Comparison of ENCODE assay signal across 15 cellular contexts in the genomic region with DNA sequence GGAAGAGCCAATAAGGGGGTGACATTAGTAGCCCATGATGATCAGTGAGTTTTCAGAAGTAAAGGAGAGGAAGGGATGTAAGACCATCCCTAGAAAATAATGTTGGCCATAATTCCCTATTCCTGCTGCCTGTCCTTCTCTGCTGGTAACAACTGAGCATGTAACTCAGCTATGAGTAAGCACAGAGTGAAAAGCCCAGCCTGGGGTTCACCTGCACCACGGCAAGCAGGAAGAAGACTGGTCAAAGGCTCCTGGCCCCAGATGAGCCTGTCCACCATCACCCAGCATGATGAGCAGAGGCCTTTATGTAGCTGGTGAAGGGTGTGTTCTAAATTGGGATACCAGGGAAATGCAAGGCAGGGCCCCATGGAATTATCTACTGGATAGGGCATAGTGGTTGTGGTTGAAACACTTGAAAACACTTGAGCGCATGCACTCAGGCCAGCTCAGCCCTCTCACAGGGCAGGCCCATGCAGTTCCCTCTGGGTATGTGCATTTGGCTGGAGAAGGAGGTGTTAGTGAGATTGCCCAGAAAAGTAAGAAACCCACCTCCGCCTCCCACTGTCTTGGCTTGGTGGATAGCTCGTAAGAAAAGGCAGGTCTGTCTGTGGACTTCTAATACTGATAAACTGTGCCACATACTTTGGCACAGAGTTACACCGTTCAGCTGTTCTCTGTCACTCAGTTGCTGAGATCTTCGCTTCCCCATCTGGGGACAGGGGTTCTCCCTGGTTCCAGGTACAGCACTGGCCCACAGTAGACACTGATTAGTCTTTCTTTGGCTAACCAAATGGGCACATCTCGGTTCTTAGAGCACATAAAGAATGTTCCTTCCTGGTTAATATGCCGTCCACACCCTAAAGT.
DNase-seq lines count a peak whose midpoint lies in the region; ATAC-seq and TF ChIP-seq lines count a peak whose summit lies in the region.
"Had no signal": no experiment of that assay in that cellular context is flagged by ENCODE, and none has a peak within 500 bp of the region (broad histone marks: within the 10 kb centered on the region; RNA-seq: fewer than 3 reads in every experiment).

No MANE protein-coding gene starts in this region.

- H3K36me3 ChIP-seq in Caco-2 (ENCODE audit: control insufficient read depth, insufficient read depth, low read length) (peaks cover 17% of the 10 kb centered on the region), gastrocnemius medialis (peaks cover 3 to 83% of the 10 kb centered on the region in 2 donors)

- H3K36me3 Mint-ChIP-seq in Caco-2 (ENCODE audit: insufficient read depth, unreplicated experiment) (peaks cover 68% of the 10 kb centered on the region), chondrocyte (ENCODE audit: low read depth) (peaks cover 45% of the 10 kb centered on the region), glutamatergic neuron (ENCODE audit: unreplicated experiment) (peaks cover 17% of the 10 kb centered on the region)
- H3K36me3 Mint-ChIP-seq in activated naive CD8-positive, alpha-beta T cell treated with anti-CD3 and anti-CD28 coated beads, Interleukin-2, amount 50 U/mL, for 24 hours (ENCODE audit: low read depth): peaks cover under 1% of the 10 kb centered on the region

- intact Hi-C loops in Caco-2 (cut with micrococcal nuclease; ENCODE audit: unreplicated experiment) (no loop called here), right cardiac atrium (cut with DNase I) (loop anchor here in 1 of 4 donors (10.0 kb wide), 1 partner anchor 60 kb away; no protein-coding TSS in a partner anchor), gastrocnemius medialis (cut with DNase I; ENCODE audit: low total_unique reads) (no loop called here)

- no peak for TF ChIP-seq POLR2A in gastrocnemius medialis (IDR thresholded peaks at IDR 0.05)

- H3K4me3 ChIP-seq in Caco-2 (ENCODE audit: low read depth, low read length) (no peak overlapping the region), right cardiac atrium (ENCODE audit: low read length) (no peak overlapping the region), gastrocnemius medialis (no peak overlapping the region)

- 60% methylated on average over 8 of the region's 8 CpGs for WGBS in right cardiac atrium

- H3K4me1 ChIP-seq in Caco-2: peaks cover 9% of the 10 kb centered on the region; the same call in 1 of the 2 replicates
- peaks cover 9% of the 10 kb centered on the region for H3K4me1 ChIP-seq in right cardiac atrium (ENCODE audit: control insufficient read depth, insufficient read depth, low read length)
- peaks cover 58 to 63% of the 10 kb centered on the region in 2 donors for H3K4me1 ChIP-seq in gastrocnemius medialis

- H3K27ac Mint-ChIP-seq in Caco-2 (ENCODE audit: unreplicated experiment) (peak overlapping the region; percentile 15), chondrocyte (ENCODE audit: unreplicated experiment) (peak overlapping the region; percentile 75), glutamatergic neuron (ENCODE audit: unreplicated experiment) (no peak overlapping the region)
- no peak overlapping the region for H3K27ac Mint-ChIP-seq in activated naive CD8-positive, alpha-beta T cell treated with anti-CD3 and anti-CD28 coated beads, Interleukin-2, amount 50 U/mL, for 24 hours

- no peaks in the 10 kb centered on the region for H3K27me3 ChIP-seq in Caco-2 (replicated peaks; ENCODE audit: control insufficient read depth, insufficient read depth, low read length)
- H3K27me3 ChIP-seq in right cardiac atrium (ENCODE audit: control insufficient read depth, insufficient read depth): no peaks in the 10 kb centered on the region
- H3K27me3 ChIP-seq in gastrocnemius medialis: no peaks in the 10 kb centered on the region

- POLR2A ChIA-PET in Caco-2 (lab: Charles Lee): no interaction called here

- H3K9me3 Mint-ChIP-seq in Caco-2 (ENCODE audit: unreplicated experiment) (no peaks in the 10 kb centered on the region), chondrocyte (ENCODE audit: low read depth) (no peaks in the 10 kb centered on the region), glutamatergic neuron (ENCODE audit: unreplicated experiment) (peaks cover 5% of the 10 kb centered on the region)
- H3K9me3 Mint-ChIP-seq in activated naive CD8-positive, alpha-beta T cell treated with anti-CD3 and anti-CD28 coated beads, Interleukin-2, amount 50 U/mL, for 24 hours: no peaks in the 10 kb centered on the region

- H3K9me3 ChIP-seq in Caco-2: no peaks in the 10 kb centered on the region
- no peaks in the 10 kb centered on the region for H3K9me3 ChIP-seq in right cardiac atrium (ENCODE audit: control insufficient read depth, low read length)
- no peaks in the 10 kb centered on the region for H3K9me3 ChIP-seq in gastrocnemius medialis

- peak; percentile 91 to 94 for ATAC-seq in right cardiac atrium
- ATAC-seq in gastrocnemius medialis: peak in 1 of 2 donors; percentile 34
- ATAC-seq in activated naive CD8-positive, alpha-beta T cell treated with anti-CD3 and anti-CD28 coated beads, Interleukin-2, amount 50 U/mL, for 24 hours: no peak
- ATAC-seq: HepG2, Panc1, SK-N-SH treated with all-trans-retinoic acid at 6 μM for 48 hours had no signal

- H3K27ac ChIP-seq in right cardiac atrium (ENCODE audit: low read length) (peak overlapping the region; percentile 71), gastrocnemius medialis (peak overlapping the region; percentile 1 to 66 (median 26))

- DNase-seq in Caco-2 (no peak), chondrocyte (ENCODE audit: low spot score) (no peak), right cardiac atrium (peak; percentile 48 to 81 (median 65)), gastrocnemius medialis (no peak), globus pallidus (ENCODE audit: low spot score) (no peak), glutamatergic neuron (no peak), SIG-M5 (lab: John Stamatoyannopoulos, UW) (no peak)
- no peak for DNase-seq in activated naive CD8-positive, alpha-beta T cell treated with anti-CD3 and anti-CD28 coated beads, Interleukin-2, amount 50 U/mL, for 24 hours
- DNase-seq: KG1, NCI-H1436 treated with DMSO at 0.1 percent for 48 hours, NCI-H2081, NCI-H510A treated with DMSO at 0.1 percent for 48 hours had no signal

- in situ Hi-C loops in gastrocnemius medialis (cut with MboI; ENCODE audit: low sequenced_read_pairs in 4 of 4): no loop called here

- CTCF ChIA-PET in Caco-2 (lab: Charles Lee): no interaction called here

- H3K4me1 Mint-ChIP-seq in Caco-2 (ENCODE audit: low read depth, unreplicated experiment) (peaks cover 14% of the 10 kb centered on the region), chondrocyte (ENCODE audit: low read depth) (peaks cover 30% of the 10 kb centered on the region), glutamatergic neuron (ENCODE audit: low read depth, unreplicated experiment) (no peaks in the 10 kb centered on the region)
- no peaks in the 10 kb centered on the region for H3K4me1 Mint-ChIP-seq in activated naive CD8-positive, alpha-beta T cell treated with anti-CD3 and anti-CD28 coated beads, Interleukin-2, amount 50 U/mL, for 24 hours

- no peaks in the 10 kb centered on the region for H3K27me3 Mint-ChIP-seq in Caco-2 (ENCODE audit: insufficient read depth, unreplicated experiment)
- no peaks in the 10 kb centered on the region for H3K27me3 Mint-ChIP-seq in chondrocyte (ENCODE audit: low read depth)
- no peaks in the 10 kb centered on the region for H3K27me3 Mint-ChIP-seq in glutamatergic neuron (ENCODE audit: unreplicated experiment)
- no peaks in the 10 kb centered on the region for H3K27me3 Mint-ChIP-seq in activated naive CD8-positive, alpha-beta T cell treated with anti-CD3 and anti-CD28 coated beads, Interleukin-2, amount 50 U/mL, for 24 hours

- no TSS peak for BruUV-seq in Caco-2 (replicated peaks; lab: Mats Ljungman, UMichigan)

- no peak for TF ChIP-seq CTCF in Caco-2 (IDR thresholded peaks at IDR 0.05; ENCODE audit: insufficient read depth in 1 of 2, low read depth in 1 of 2, low read length in 1 of 2, severe bottlenecking in 1 of 2, unreplicated experiment in 1 of 2)
- no peak for TF ChIP-seq CTCF in chondrocyte (IDR thresholded peaks at IDR 0.05)
- no peak for TF ChIP-seq CTCF in gastrocnemius medialis (IDR thresholded peaks at IDR 0.05 in 4 of 5, conservative IDR thresholded peaks at IDR 0.05 in 1 of 5)
- no peak for TF ChIP-seq CTCF in glutamatergic neuron (IDR thresholded peaks at IDR 0.05; ENCODE audit: partially characterized antibody, unreplicated experiment)

- H3K4me3 Mint-ChIP-seq in Caco-2 (ENCODE audit: unreplicated experiment) (no peak overlapping the region), chondrocyte (ENCODE audit: unreplicated experiment) (no peak overlapping the region), glutamatergic neuron (ENCODE audit: unreplicated experiment) (no peak overlapping the region)
- H3K4me3 Mint-ChIP-seq in activated naive CD8-positive, alpha-beta T cell treated with anti-CD3 and anti-CD28 coated beads, Interleukin-2, amount 50 U/mL, for 24 hours: no peak overlapping the region

Comparison
In these comparisons a context has a peak if more than half of its experiments do, and no peak if none do; other contexts are left out.
1. DNase-seq: peak in right cardiac atrium (3 of 3); none in Caco-2 (0 of 2), chondrocyte (single experiment), gastrocnemius medialis (0 of 2), globus pallidus (single experiment), glutamatergic neuron (single experiment), activated naive CD8-positive, alpha-beta T cell treated with anti-CD3 and anti-CD28 coated beads, Interleukin-2, amount 50 U/mL, for 24 hours (single experiment) and SIG-M5 (single experiment).
2. H3K27ac Mint-ChIP-seq: peak in Caco-2 (single experiment) and chondrocyte (single experiment); none in glutamatergic neuron (single experiment) and activated naive CD8-positive, alpha-beta T cell treated with anti-CD3 and anti-CD28 coated beads, Interleukin-2, amount 50 U/mL, for 24 hours (single experiment).